21 cellular contexts compared by ENCODE assay signal in genomic region chr1:203926025-203926540, GRCh38.
DNase-seq lines count a peak whose midpoint lies in the region; FAIRE-seq and TF ChIP-seq lines count a peak whose summit lies in the region.
"Had no signal": no experiment of that assay in that cellular context is flagged by ENCODE, and none has a peak within 500 bp of the region (broad histone marks: within the 10 kb centered on the region; RNA-seq: fewer than 3 reads in every experiment).

No MANE protein-coding gene starts in this region.

- H3K4me2 ChIP-seq in osteoblast (ENCODE audit: insufficient read depth, low read length): no peak overlapping the region

- WGBS in ovary, 3 donors: 90 to 91% (median 91%) methylated on average over 6 of the region's 6 CpGs

- H3K4me1 ChIP-seq in osteoblast (ENCODE audit: insufficient read depth, low read length) (peaks cover 3% of the 10 kb centered on the region), ovary (ENCODE audit: insufficient read depth) (no peaks in the 10 kb centered on the region)
- H3K4me1 ChIP-seq: gastrocnemius medialis, left ventricle myocardium inferior, parathyroid adenoma, thyroid gland had no signal

- TF ChIP-seq CTCF in HFFc6 (IDR thresholded peaks at IDR 0.05) (no peak), choroid plexus epithelial cell (conservative IDR thresholded peaks at IDR 0.05; ENCODE audit: low read depth, low read length) (no peak), osteoblast (IDR thresholded peaks at IDR 0.05; ENCODE audit: extremely low read depth, low read depth, low read length) (no peak), ovary (IDR thresholded peaks at IDR 0.05) (no peak)

- H3K36me3 ChIP-seq in osteoblast (ENCODE audit: insufficient read depth, low read length) (no peaks in the 10 kb centered on the region), ovary (no peaks in the 10 kb centered on the region)
- H3K36me3 ChIP-seq: gastrocnemius medialis, left ventricle myocardium inferior, thyroid gland had no signal

- H3K27ac Mint-ChIP-seq in HFFc6: peak overlapping the region; percentile 90
- H3K27ac Mint-ChIP-seq: activated CD4-positive, alpha-beta T cell treated with anti-CD3 and anti-CD28 coated beads, Interleukin-2, amount 10 ng/mL, durations not matched to agents 7 days and 5 days; CD14-positive monocyte; IgD-negative memory B cell had no signal

- H2AFZ ChIP-seq in osteoblast (ENCODE audit: low read length): no peak overlapping the region
- H2AFZ ChIP-seq: parathyroid adenoma had no signal

- H3K27ac ChIP-seq in osteoblast (ENCODE audit: low read depth, low read length): peak overlapping the region; percentile 55
- no peak overlapping the region for H3K27ac ChIP-seq in ovary
- H3K27ac ChIP-seq: gastrocnemius medialis, left ventricle myocardium inferior, parathyroid adenoma, thyroid gland had no signal

- H3K4me3 ChIP-seq in choroid plexus epithelial cell (ENCODE audit: low read depth, low read length) (no peak overlapping the region), osteoblast (ENCODE audit: insufficient read depth, low read length) (no peak overlapping the region), ovary (no peak overlapping the region)
- H3K4me3 ChIP-seq: gastrocnemius medialis, left ventricle myocardium inferior, thyroid gland had no signal

- H4K20me1 ChIP-seq in osteoblast (ENCODE audit: insufficient read depth, low read length): no peaks in the 10 kb centered on the region

- H3K27me3 Mint-ChIP-seq in HFFc6 (ENCODE audit: insufficient read depth): no peaks in the 10 kb centered on the region; the same call in 1 of the 2 replicates

- no peak for TF ChIP-seq POLR2A in ovary (IDR thresholded peaks at IDR 0.05)
- no peak for TF ChIP-seq POLR2A in GM12892 (IDR thresholded peaks at IDR 0.05; ENCODE audit: low read depth, low read length)

- no peak for FAIRE-seq in GM12892 (lab: Jason Lieb, UNC)
- FAIRE-seq: small intestine, TTC549 had no signal

- H3K9me3 ChIP-seq in osteoblast (ENCODE audit: low read depth, low read length) (no peaks in the 10 kb centered on the region), ovary (no peaks in the 10 kb centered on the region)
- H3K9me3 ChIP-seq: gastrocnemius medialis, left ventricle myocardium inferior, thyroid gland had no signal

- H3K9me3 Mint-ChIP-seq in HFFc6: no peaks in the 10 kb centered on the region
- H3K9me3 Mint-ChIP-seq: activated CD4-positive, alpha-beta T cell treated with anti-CD3 and anti-CD28 coated beads, Interleukin-2, amount 10 ng/mL, durations not matched to agents 7 days and 5 days; IgD-negative memory B cell had no signal

- H3K4me1 Mint-ChIP-seq in HFFc6 (ENCODE audit: low read depth): peaks cover 16% of the 10 kb centered on the region

- TF ChIP-seq EP300 in ovary (IDR thresholded peaks at IDR 0.05): no peak

- H3K27me3 ChIP-seq in osteoblast (ENCODE audit: insufficient read depth, low read length): no peaks in the 10 kb centered on the region
- no peaks in the 10 kb centered on the region for H3K27me3 ChIP-seq in ovary
- H3K27me3 ChIP-seq: gastrocnemius medialis, thyroid gland had no signal

- H3K79me2 ChIP-seq in osteoblast (ENCODE audit: insufficient read depth, low read length): no peaks in the 10 kb centered on the region
- H3K79me2 ChIP-seq: parathyroid adenoma had no signal

- H3K4me3 Mint-ChIP-seq in HFFc6: peak overlapping the region; percentile 61
- H3K4me3 Mint-ChIP-seq: activated CD4-positive, alpha-beta T cell treated with anti-CD3 and anti-CD28 coated beads, Interleukin-2, amount 10 ng/mL, durations not matched to agents 7 days and 5 days; CD14-positive monocyte; IgD-negative memory B cell had no signal

- DNase-seq in HFFc6 (peak; percentile 62), OCI-M1 (lab: John Stamatoyannopoulos, UW) (peak; percentile 81), choroid plexus epithelial cell (ENCODE audit: low read depth) (peak; percentile 81), osteoblast (ENCODE audit: insufficient read length, low spot score, missing footprints) (no peak), ovary (no peak), mucosa of gallbladder (ENCODE audit: low spot score) (no peak), GM12892 (ENCODE audit: insufficient read length) (no peak)
- DNase-seq: activated CD4-positive, alpha-beta T cell treated with anti-CD3 and anti-CD28 coated beads, Interleukin-2, amount 10 ng/mL, durations not matched to agents 7 days and 5 days; activated naive CD4-positive, alpha-beta T cell treated with anti-CD3 and anti-CD28 coated beads, Interleukin-2, amount 50 U/mL, for 16 hours; activated T-cell treated with anti-CD3 and anti-CD28 coated beads for 4 hours; DMS53; effector CD4-positive, alpha-beta T cell; gastrocnemius medialis; left ventricle myocardium inferior; NCI-H446 treated with DMSO at 0.1 percent for 48 hours; small intestine; thyroid gland had no signal

- intact Hi-C loops in ovary (cut with DNase I): no loop called here

- H3K36me3 Mint-ChIP-seq in HFFc6 (ENCODE audit: low read depth): no peaks in the 10 kb centered on the region
- H3K36me3 Mint-ChIP-seq: CD14-positive monocyte had no signal

Comparison
In these comparisons a context has a peak if more than half of its experiments do, and no peak if none do; other contexts are left out.
1. DNase-seq: peak in HFFc6 (single experiment), OCI-M1 (single experiment) and choroid plexus epithelial cell (single experiment); none in osteoblast (single experiment), ovary (0 of 5), mucosa of gallbladder (single experiment) and GM12892 (single experiment).